In the genomic region with DNA sequence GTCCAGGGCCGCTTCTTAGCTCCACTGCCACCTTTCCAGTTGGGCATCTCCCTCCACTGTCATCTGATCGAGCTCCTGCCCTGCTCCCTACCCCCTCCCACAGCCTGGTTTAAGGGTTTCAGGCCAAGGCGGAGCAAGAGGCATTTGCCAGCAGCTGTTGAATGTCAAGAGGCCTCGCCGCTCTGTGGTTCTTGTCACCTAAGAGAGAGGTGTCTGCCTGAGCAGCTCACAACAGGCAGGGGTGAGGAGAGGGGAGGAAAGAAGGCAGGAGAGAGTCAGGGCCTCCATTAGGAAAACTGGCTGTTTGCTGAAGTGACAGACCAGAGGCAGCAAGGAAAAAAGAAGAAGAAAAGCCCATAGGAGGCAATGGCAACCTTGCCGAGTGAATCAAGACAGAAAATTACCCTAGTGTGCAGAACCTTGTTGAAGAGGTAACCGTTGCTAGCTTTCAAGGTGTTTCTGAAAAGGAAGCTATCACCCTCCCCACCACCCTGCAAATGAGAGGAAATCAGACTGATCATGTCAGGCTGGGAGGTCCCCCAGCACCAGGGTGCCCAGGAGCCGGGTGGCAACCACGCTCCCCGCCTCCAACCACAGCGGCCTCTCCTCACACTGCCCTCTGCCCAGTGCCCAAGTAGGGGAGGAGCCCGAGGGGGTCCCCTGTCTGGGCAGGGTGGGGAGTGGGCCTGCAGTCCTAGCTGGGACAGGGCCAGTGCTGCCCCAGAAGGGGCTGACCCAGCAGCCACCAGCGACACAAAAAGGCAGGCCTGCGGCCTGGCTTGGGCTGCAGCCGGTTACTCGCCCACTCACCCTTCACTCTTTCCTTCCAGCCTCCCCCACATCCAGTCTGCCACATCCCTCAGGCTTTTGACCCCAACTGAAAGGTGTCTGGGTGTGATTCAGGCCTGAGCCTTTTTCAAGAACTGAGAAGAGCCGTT, we compare ENCODE assay signal across 1 cellular context.
TF ChIP-seq lines count a peak whose summit lies in the region.

No MANE protein-coding gene starts in this region.

TF ChIP-seq in GM12878, 131 proteins besides CTCF, POLR2A, EP300 and RAD21 (continued from another document):
- TF ChIP-seq USF1 (IDR thresholded peaks at IDR 0.05; ENCODE audit: borderline replicate concordance, extremely low read length, insufficient read depth, low read depth, low read length) (no peak), MTA2 (IDR thresholded peaks at IDR 0.05; ENCODE audit: low read depth) (no peak), NFIC (IDR thresholded peaks at IDR 0.05; ENCODE audit: low read depth, low read length) (no peak), TCF3 (IDR thresholded peaks at IDR 0.05; ENCODE audit: borderline replicate concordance, insufficient read depth, low read depth, low read length) (0 out of 2 replicates have a peak, but pooled peaks have one; percentile 56), NRF1 (conservative IDR thresholded peaks at IDR 0.05; ENCODE audit: low read depth, low read length) (no peak), TCF7 (IDR thresholded peaks at IDR 0.05; ENCODE audit: borderline replicate concordance) (no peak), POU2F2 (IDR thresholded peaks at IDR 0.05; ENCODE audit: borderline replicate concordance, low read depth, low read length) (no peak), EGR1 (IDR thresholded peaks at IDR 0.05; ENCODE audit: borderline replicate concordance in 1 of 2, low read depth in 2 of 2, low read length in 2 of 2) (no peak), SRF (IDR thresholded peaks at IDR 0.05; ENCODE audit: low read depth in 2 of 2, low read length in 2 of 2) (no peak), NBN (IDR thresholded peaks at IDR 0.05) (no peak), NR2F1 (conservative IDR thresholded peaks at IDR 0.05) (peak; percentile 70), DPF2 (IDR thresholded peaks at IDR 0.05) (0 out of 2 replicates have a peak, but pooled peaks have one; percentile 17)
- TF ChIP-seq, protein P1, sequence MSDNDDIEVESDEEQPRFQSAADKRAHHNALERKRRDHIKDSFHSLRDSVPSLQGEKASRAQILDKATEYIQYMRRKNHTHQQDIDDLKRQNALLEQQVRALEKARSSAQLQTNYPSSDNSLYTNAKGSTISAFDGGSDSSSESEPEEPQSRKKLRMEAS (IDR thresholded peaks at IDR 0.05; ENCODE audit: low read depth, low read length), result no peak
- TF ChIP-seq, protein P2, sequence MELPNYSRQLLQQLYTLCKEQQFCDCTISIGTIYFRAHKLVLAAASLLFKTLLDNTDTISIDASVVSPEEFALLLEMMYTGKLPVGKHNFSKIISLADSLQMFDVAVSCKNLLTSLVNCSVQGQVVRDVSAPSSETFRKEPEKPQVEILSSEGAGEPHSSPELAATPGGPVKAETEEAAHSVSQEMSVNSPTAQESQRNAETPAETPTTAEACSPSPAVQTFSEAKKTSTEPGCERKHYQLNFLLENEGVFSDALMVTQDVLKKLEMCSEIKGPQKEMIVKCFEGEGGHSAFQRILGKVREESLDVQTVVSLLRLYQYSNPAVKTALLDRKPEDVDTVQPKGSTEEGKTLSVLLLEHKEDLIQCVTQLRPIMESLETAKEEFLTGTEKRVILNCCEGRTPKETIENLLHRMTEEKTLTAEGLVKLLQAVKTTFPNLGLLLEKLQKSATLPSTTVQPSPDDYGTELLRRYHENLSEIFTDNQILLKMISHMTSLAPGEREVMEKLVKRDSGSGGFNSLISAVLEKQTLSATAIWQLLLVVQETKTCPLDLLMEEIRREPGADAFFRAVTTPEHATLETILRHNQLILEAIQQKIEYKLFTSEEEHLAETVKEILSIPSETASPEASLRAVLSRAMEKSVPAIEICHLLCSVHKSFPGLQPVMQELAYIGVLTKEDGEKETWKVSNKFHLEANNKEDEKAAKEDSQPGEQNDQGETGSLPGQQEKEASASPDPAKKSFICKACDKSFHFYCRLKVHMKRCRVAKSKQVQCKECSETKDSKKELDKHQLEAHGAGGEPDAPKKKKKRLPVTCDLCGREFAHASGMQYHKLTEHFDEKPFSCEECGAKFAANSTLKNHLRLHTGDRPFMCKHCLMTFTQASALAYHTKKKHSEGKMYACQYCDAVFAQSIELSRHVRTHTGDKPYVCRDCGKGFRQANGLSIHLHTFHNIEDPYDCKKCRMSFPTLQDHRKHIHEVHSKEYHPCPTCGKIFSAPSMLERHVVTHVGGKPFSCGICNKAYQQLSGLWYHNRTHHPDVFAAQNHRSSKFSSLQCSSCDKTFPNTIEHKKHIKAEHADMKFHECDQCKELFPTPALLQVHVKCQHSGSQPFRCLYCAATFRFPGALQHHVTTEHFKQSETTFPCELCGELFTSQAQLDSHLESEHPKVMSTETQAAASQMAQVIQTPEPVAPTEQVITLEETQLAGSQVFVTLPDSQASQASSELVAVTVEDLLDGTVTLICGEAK (IDR thresholded peaks at IDR 0.05; ENCODE audit: borderline replicate concordance), result no peak
- TF ChIP-seq, protein P3, sequence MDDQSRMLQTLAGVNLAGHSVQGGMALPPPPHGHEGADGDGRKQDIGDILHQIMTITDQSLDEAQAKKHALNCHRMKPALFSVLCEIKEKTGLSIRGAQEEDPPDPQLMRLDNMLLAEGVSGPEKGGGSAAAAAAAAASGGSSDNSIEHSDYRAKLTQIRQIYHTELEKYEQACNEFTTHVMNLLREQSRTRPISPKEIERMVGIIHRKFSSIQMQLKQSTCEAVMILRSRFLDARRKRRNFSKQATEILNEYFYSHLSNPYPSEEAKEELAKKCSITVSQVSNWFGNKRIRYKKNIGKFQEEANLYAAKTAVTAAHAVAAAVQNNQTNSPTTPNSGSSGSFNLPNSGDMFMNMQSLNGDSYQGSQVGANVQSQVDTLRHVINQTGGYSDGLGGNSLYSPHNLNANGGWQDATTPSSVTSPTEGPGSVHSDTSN (IDR thresholded peaks at IDR 0.05; ENCODE audit: insufficient replicate concordance, low read depth, low read length), result peak; percentile 59
